In genomic region chr3:42906085-42906904, GRCh38 we compare ENCODE assay signal across 1 cellular context.
TF ChIP-seq lines count a peak whose summit lies in the region.

Gene ZNF662 (plus strand): TSS chr3:42906142. CDS start chr3:42908115, 1,973 bp downstream.

TF ChIP-seq in GM23338, 12 proteins besides CTCF, POLR2A, EP300 and RAD21 (continued from another document):
- TF ChIP-seq ZNF462 (CRISPR knock-in tag; IDR thresholded peaks at IDR 0.05): no peak
